Comparison of ENCODE assay signal across 8 cellular contexts in the genomic region with DNA sequence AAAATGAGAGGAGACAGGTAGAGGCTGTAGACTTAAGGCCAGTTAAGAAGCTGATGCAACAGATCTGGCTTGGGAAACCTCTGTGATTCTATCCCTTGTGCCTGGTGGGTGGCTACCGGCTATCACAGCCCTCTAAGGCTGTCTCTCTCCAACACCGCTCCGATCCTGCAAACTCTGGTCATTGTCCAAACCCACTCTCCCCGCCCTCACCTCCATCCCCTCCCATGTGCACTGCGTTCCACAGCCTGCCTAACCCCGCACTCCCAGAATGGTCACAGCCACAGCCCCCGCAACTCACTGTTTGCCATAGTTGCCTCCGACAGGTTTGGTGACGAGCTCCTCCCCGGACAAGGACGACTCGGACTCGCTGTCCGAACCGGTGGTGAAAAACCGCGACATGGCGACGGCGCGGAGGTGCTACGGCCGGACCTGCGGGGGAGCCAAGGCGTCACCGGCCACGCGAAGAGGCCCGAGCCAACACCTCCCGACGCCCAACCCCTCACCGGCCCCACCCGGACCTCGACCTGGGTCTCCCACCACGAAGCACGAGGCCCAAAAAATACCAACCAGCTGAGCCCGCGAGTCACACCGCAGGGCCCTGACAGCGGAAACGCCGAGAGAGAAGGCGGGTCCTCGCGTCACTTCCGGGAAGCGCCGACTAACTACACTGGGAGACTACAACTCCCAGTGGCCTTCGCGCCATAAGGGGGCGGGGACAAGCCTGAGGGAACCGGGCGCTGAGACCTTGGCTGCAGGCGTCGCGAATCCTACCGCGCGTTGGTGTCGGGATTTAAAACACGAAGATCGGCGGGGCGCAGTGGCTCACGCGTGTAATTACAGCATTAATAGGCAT. TPM values are rescaled to one million over a fixed set of nuclear protein-coding genes. Genes with fewer than 3 reads are reported as not detected.
A peak's percentile ranks its signal among the peaks of the same experiment; 100 is the strongest.
DNase-seq lines count a peak whose midpoint lies in the region; ATAC-seq, FAIRE-seq and TF ChIP-seq lines count a peak whose summit lies in the region.
"Not testable (repeated sequence)": the region's sequence is repeated elsewhere in the genome, so short reads cannot be mapped to it uniquely, and the experiment has no call there.

A gene with protein sequence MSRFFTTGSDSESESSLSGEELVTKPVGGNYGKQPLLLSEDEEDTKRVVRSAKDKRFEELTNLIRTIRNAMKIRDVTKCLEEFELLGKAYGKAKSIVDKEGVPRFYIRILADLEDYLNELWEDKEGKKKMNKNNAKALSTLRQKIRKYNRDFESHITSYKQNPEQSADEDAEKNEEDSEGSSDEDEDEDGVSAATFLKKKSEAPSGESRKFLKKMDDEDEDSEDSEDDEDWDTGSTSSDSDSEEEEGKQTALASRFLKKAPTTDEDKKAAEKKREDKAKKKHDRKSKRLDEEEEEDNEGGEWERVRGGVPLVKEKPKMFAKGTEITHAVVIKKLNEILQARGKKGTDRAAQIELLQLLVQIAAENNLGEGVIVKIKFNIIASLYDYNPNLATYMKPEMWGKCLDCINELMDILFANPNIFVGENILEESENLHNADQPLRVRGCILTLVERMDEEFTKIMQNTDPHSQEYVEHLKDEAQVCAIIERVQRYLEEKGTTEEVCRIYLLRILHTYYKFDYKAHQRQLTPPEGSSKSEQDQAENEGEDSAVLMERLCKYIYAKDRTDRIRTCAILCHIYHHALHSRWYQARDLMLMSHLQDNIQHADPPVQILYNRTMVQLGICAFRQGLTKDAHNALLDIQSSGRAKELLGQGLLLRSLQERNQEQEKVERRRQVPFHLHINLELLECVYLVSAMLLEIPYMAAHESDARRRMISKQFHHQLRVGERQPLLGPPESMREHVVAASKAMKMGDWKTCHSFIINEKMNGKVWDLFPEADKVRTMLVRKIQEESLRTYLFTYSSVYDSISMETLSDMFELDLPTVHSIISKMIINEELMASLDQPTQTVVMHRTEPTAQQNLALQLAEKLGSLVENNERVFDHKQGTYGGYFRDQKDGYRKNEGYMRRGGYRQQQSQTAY (minus strand): TSS at position 622 of the 853 bp plus-strand sequence. CDS start 223 bp downstream, at position 399.

- H3K27ac Mint-ChIP-seq in CD4-positive, CD25-positive, alpha-beta regulatory T cell = not testable (repeated sequence)
- H3K27ac Mint-ChIP-seq in activated T-cell treated with anti-CD3 and anti-CD28 coated beads, Interleukin-2, amount 50 U/mL, for 24 hours = peak within 1 kb of the TSS; percentile 81

- peak within 1 kb of the TSS; percentile 61 for H3K4me3 ChIP-seq in CD4-positive, CD25-positive, alpha-beta regulatory T cell (ENCODE audit: low read depth, low read length)
- H3K4me3 ChIP-seq in Karpas-422 (ENCODE audit: low read length) = peak within 1 kb of the TSS; percentile 59; the same call in 1 of the 2 replicates
- not testable (repeated sequence) for H3K4me3 ChIP-seq in lower leg skin (ENCODE audit: low read depth, poor library complexity, severe bottlenecking)
- peak within 1 kb of the TSS; percentile 62 for H3K4me3 ChIP-seq in skeletal muscle satellite cell (ENCODE audit: low read length)

- H3K36me3 Mint-ChIP-seq in CD4-positive, CD25-positive, alpha-beta regulatory T cell; activated T-cell treated with anti-CD3 and anti-CD28 coated beads, Interleukin-2, amount 50 U/mL, for 24 hours (ENCODE audit: low read depth): not testable (repeated sequence)

- H3K79me2 ChIP-seq in Karpas-422 (ENCODE audit: low read length) = not testable (repeated sequence)

- H3K4me1 Mint-ChIP-seq in CD4-positive, CD25-positive, alpha-beta regulatory T cell; activated T-cell treated with anti-CD3 and anti-CD28 coated beads, Interleukin-2, amount 50 U/mL, for 24 hours (ENCODE audit: low read depth): not testable (repeated sequence)

- H3K4me3 Mint-ChIP-seq in CD4-positive, CD25-positive, alpha-beta regulatory T cell = peak within 1 kb of the TSS in 1 of 4 donors; percentile 64
- peak within 1 kb of the TSS; percentile 85 for H3K4me3 Mint-ChIP-seq in activated T-cell treated with anti-CD3 and anti-CD28 coated beads, Interleukin-2, amount 50 U/mL, for 24 hours

- intact Hi-C loops in lower leg skin (cut with DNase I; ENCODE audit: low total_unique reads) = not testable (repeated sequence)

- not testable (repeated sequence) for H4K20me1 ChIP-seq in Karpas-422 (ENCODE audit: insufficient read depth, low read depth, low read length)

- H3K4me1 ChIP-seq in CD4-positive, CD25-positive, alpha-beta regulatory T cell (ENCODE audit: control insufficient read depth, insufficient read depth, low read length, poor library complexity, severe bottlenecking); Karpas-422 (ENCODE audit: low read length); skeletal muscle satellite cell (ENCODE audit: control insufficient read depth, insufficient read depth, low read length): not testable (repeated sequence)

- peak; percentile 77 for FAIRE-seq in endometrium (lab: Jason Lieb, UNC)

- ATAC-seq in CD4-positive, CD25-positive, alpha-beta regulatory T cell (ENCODE audit: low read depth in 2 of 2) = peak; percentile 100
- ATAC-seq in GM19372 (IDR thresholded peaks at IDR 0.05; ENCODE audit: low read depth, unreplicated experiment) = peak; percentile 99
- peak; percentile 99 for ATAC-seq in HG02870 (IDR thresholded peaks at IDR 0.05; ENCODE audit: unreplicated experiment)

- H3K27me3 Mint-ChIP-seq in CD4-positive, CD25-positive, alpha-beta regulatory T cell; activated T-cell treated with anti-CD3 and anti-CD28 coated beads, Interleukin-2, amount 50 U/mL, for 24 hours: not testable (repeated sequence)

- not testable (repeated sequence) for H3K9me3 ChIP-seq in CD4-positive, CD25-positive, alpha-beta regulatory T cell (ENCODE audit: control insufficient read depth in 2 of 2, low read length in 2 of 2); Karpas-422 (ENCODE audit: low read length); skeletal muscle satellite cell (replicated peaks; ENCODE audit: low read length)

- not testable (repeated sequence) for TF ChIP-seq CTCF in lower leg skin (IDR thresholded peaks at IDR 0.05)

- H3K9me3 Mint-ChIP-seq in CD4-positive, CD25-positive, alpha-beta regulatory T cell; activated T-cell treated with anti-CD3 and anti-CD28 coated beads, Interleukin-2, amount 50 U/mL, for 24 hours: not testable (repeated sequence)

- not testable (repeated sequence) for H3K27me3 ChIP-seq in CD4-positive, CD25-positive, alpha-beta regulatory T cell (ENCODE audit: control insufficient read depth, insufficient read depth, low read length); Karpas-422 (ENCODE audit: low read length); skeletal muscle satellite cell (ENCODE audit: control insufficient read depth, insufficient read depth, low read length)

- H3K36me3 ChIP-seq in CD4-positive, CD25-positive, alpha-beta regulatory T cell (ENCODE audit: control insufficient read depth, insufficient read depth, low read length); Karpas-422 (ENCODE audit: insufficient read depth, low read length); skeletal muscle satellite cell (ENCODE audit: insufficient read depth, low read length): not testable (repeated sequence)

- not testable (repeated sequence) for TF ChIP-seq POLR2A in lower leg skin (IDR thresholded peaks at IDR 0.05)

- H3K4me2 ChIP-seq in Karpas-422 (ENCODE audit: low read depth, low read length, poor library complexity, severe bottlenecking) = peak within 1 kb of the TSS; percentile 56
- H3K4me2 ChIP-seq in skeletal muscle satellite cell (ENCODE audit: low read length) = peak within 1 kb of the TSS; percentile 62

- H3K27ac ChIP-seq in CD4-positive, CD25-positive, alpha-beta regulatory T cell (ENCODE audit: insufficient read depth, low read length, poor library complexity, severe bottlenecking); Karpas-422 (ENCODE audit: low read length): not testable (repeated sequence)

- not testable (repeated sequence) for H2AFZ ChIP-seq in Karpas-422 (ENCODE audit: low read length)

- no CpG with 5 or more reads among the region's 66 CpGs for WGBS in lower leg skin, 2 donors

- H3K9ac ChIP-seq in Karpas-422 (ENCODE audit: low read length) = peak within 1 kb of the TSS; percentile 59; the same call in 1 of the 2 replicates
- peak within 1 kb of the TSS; percentile 52 for H3K9ac ChIP-seq in skeletal muscle satellite cell (ENCODE audit: low read depth, low read length)

- not testable (repeated sequence) for H3K9me2 ChIP-seq in Karpas-422 (replicated peaks; ENCODE audit: insufficient read depth, low read length)

- DNase-seq in CD4-positive, CD25-positive, alpha-beta regulatory T cell; Karpas-422; activated T-cell treated with anti-CD3 and anti-CD28 coated beads, Interleukin-2, amount 50 U/mL, for 24 hours; lower leg skin (ENCODE audit: low spot score in 2 of 2): not testable (repeated sequence)

RNA-seq across cellular contexts. Expression of the gene that starts here (rescaled TPM):
- 49.6 TPM for total RNA-seq in CD4-positive, CD25-positive, alpha-beta regulatory T cell
- 10 to 100 TPM; 14.5 to 44.2 (median 23.3) TPM for polyA plus RNA-seq in CD4-positive, CD25-positive, alpha-beta regulatory T cell
- 118 and 148 TPM in 2 replicates for total RNA-seq in Karpas-422 (2014; rRNA removed; shearing (Covaris generic); ENCODE audit: low replicate concordance)
- 100 to 1,000 TPM; 141 to 285 (median 156) TPM for total RNA-seq in lower leg skin
- total RNA-seq in skeletal muscle satellite cell (2012; rRNA removed) = 101 and 308 TPM in 2 replicates
